In the genomic region with DNA sequence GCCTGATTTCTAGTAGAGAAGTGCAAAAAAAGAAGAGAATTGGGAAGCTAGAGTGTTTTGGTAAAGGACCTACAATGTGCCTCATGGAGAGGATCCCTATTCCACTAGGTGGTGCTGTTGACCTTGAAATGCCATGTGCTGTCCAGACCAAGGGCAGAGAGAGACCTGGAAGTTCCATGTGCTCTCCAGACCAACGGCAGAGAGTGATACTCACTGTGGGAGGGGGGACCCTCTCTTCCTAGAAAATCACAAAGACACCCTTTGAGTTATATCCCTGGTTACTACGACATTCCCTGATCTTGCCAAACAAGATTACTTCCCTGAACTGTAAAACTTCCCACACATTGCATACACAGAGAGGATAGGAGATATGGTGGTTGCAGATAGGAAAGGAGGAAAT, we compare ENCODE assay signal across 7 cellular contexts.
DNase-seq lines count a peak whose midpoint lies in the region; ATAC-seq and TF ChIP-seq lines count a peak whose summit lies in the region.

No MANE protein-coding gene starts in this region.

- H3K36me3 ChIP-seq in mammary epithelial cell (ENCODE audit: insufficient read depth, low read length) = no peaks in the 10 kb centered on the region

- H3K4me3 ChIP-seq in mammary epithelial cell (replicated peaks in 1 of 3; ENCODE audit: insufficient read depth in 1 of 3, low read depth in 2 of 3, low read length in 3 of 3) = no peak overlapping the region

- dilution Hi-C loops in mammary epithelial cell (cut with HindIII; ENCODE audit: low sequenced_read_pairs) = no loop called here

- ATAC-seq in GM21360 (IDR thresholded peaks at IDR 0.05; ENCODE audit: unreplicated experiment) (peak; percentile 65), HG03521 (IDR thresholded peaks at IDR 0.05; ENCODE audit: unreplicated experiment) (no peak)

- H2AFZ ChIP-seq in mammary epithelial cell (ENCODE audit: low read depth, low read length) = no peak overlapping the region

- TF ChIP-seq CTCF in mammary epithelial cell (conservative IDR thresholded peaks at IDR 0.05 in 1 of 2, IDR thresholded peaks at IDR 0.05 in 1 of 2; ENCODE audit: extremely low read depth in 1 of 2, insufficient read depth in 1 of 2, low read depth in 1 of 2, low read length in 2 of 2) = peak; percentile 57 to 81

- H3K4me2 ChIP-seq in mammary epithelial cell (ENCODE audit: insufficient read depth, low read depth, low read length) = no peak overlapping the region

- no peaks in the 10 kb centered on the region for H3K79me2 ChIP-seq in mammary epithelial cell (ENCODE audit: insufficient read depth, low read length)

- no TSS peak for BruUV-seq in mammary epithelial cell (replicated peaks; lab: Mats Ljungman, UMichigan)

- no peaks in the 10 kb centered on the region for H3K9me3 ChIP-seq in mammary epithelial cell (replicated peaks; ENCODE audit: insufficient read depth, low read length)

- no peaks in the 10 kb centered on the region for H3K4me1 ChIP-seq in mammary epithelial cell (ENCODE audit: insufficient read depth, low read length)

- intact Hi-C loops in mammary epithelial cell (cut with micrococcal nuclease) = loop anchor here (1.0 to 10.0 kb wide), 3 partner anchors 288 to 1558 kb away; no protein-coding TSS in a partner anchor

- no peaks in the 10 kb centered on the region for H4K20me1 ChIP-seq in mammary epithelial cell (ENCODE audit: insufficient read depth, low read length)

- H3K9ac ChIP-seq in mammary epithelial cell (ENCODE audit: insufficient read depth, low read length) = no peak overlapping the region

- in situ Hi-C loops in mammary epithelial cell (cut with MboI; ENCODE audit: low sequenced_read_pairs in 2 of 2) = loop anchor here in 1 of 2 donors (25.0 kb wide), 3 partner anchors 1065 to 1715 kb away; no protein-coding TSS in a partner anchor

- no peak overlapping the region for H3K27ac ChIP-seq in mammary epithelial cell (ENCODE audit: insufficient read depth, low read depth, low read length)

- 30% methylated on average over 2 of the region's 2 CpGs for WGBS in mammary epithelial cell (ENCODE audit: low coverage, missing lambda C conversion rate)

- H3K27me3 ChIP-seq in mammary epithelial cell (ENCODE audit: insufficient read depth, low read length) = no peaks in the 10 kb centered on the region

- CTCF ChIA-PET in mammary epithelial cell (lab: Charles Lee; ENCODE audit: low non-redundant PET) = no interaction called here

- DNase-seq in ELR (ENCODE audit: low read depth) = peak; percentile 2
- peak; percentile 17 for DNase-seq in NCI-H460 (ENCODE audit: extremely low read depth, low read depth)
- peak; percentile 39 for DNase-seq in mammary epithelial cell
- peak; percentile 7 for DNase-seq in renal cortical epithelial cell (ENCODE audit: low read depth)
- no peak for DNase-seq in stimulated activated naive CD4-positive, alpha-beta T cell (lab: John Stamatoyannopoulos, UW)

Comparison
In these comparisons a context has a peak if more than half of its experiments do, and no peak if none do; other contexts are left out.
1. DNase-seq: peak in ELR (single experiment), NCI-H460 (single experiment), mammary epithelial cell (single experiment) and renal cortical epithelial cell (single experiment); none in stimulated activated naive CD4-positive, alpha-beta T cell (0 of 6).